Comparison of ENCODE assay signal across 9 cellular contexts in the genomic region with DNA sequence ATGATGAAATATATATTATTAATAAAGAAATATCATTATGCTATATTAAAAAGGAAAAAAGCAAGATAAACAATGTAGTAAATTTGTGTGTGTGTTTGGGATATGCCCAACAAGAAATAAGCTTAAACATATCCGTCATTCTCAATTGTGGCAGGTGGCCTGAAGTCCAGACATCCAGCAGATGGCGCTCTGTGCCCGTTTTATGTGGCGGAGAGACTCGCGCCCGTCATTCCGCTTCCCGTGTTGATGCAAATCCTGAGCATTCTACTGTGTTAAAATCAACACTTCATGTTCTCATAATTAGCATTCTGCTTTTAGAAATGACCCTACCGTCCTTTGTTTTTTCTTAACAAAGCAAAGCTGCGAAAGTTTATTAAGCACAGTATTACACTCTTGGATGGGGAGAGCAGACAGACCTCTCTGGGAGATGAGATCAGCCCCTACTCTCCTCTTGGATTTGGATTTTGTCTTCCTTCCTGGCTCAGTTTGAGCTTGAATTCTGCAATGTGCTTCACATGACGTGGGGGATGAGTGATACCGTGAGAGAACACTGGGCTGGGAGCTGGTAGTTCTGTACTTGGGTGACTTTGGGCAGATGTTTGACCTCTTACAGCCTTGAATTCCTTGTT.
DNase-seq lines count a peak whose midpoint lies in the region; ATAC-seq and TF ChIP-seq lines count a peak whose summit lies in the region.
"Had no signal": no experiment of that assay in that cellular context is flagged by ENCODE, and none has a peak within 500 bp of the region (broad histone marks: within the 10 kb centered on the region; RNA-seq: fewer than 3 reads in every experiment).

No MANE protein-coding gene starts in this region.

- no peak overlapping the region for H3K27ac Mint-ChIP-seq in activated T-helper 17 cell treated with anti-CD3 and anti-CD28 coated beads, Interleukin-2, amount 50 U/mL, for 72 hours

- no peak for TF ChIP-seq POLR2A in tibial nerve (IDR thresholded peaks at IDR 0.05)

- TF ChIP-seq CTCF in KMS-11 (conservative IDR thresholded peaks at IDR 0.05; ENCODE audit: low read depth, low read length) (peak; percentile 81), Panc1 (IDR thresholded peaks at IDR 0.05) (peak; percentile 91), foreskin keratinocyte (conservative IDR thresholded peaks at IDR 0.05) (peak; percentile 93), osteoblast (IDR thresholded peaks at IDR 0.05; ENCODE audit: extremely low read depth, low read depth, low read length) (peak; percentile 95), tibial nerve (IDR thresholded peaks at IDR 0.05) (peak; percentile 39 to 75 (median 68))

- H3K4me3 ChIP-seq in GM23248, result peak overlapping the region; percentile 69
- no peak overlapping the region for H3K4me3 ChIP-seq in KMS-11 (IDR thresholded peaks at IDR 0.05; ENCODE audit: insufficient read depth, low read depth, low read length)
- no peak overlapping the region for H3K4me3 ChIP-seq in Panc1 (ENCODE audit: low read depth in 2 of 2, low read length in 2 of 2)
- peak overlapping the region; percentile 48 for H3K4me3 ChIP-seq in osteoblast (ENCODE audit: insufficient read depth, low read length)
- no peak overlapping the region for H3K4me3 ChIP-seq in tibial nerve
- H3K4me3 ChIP-seq: skin epidermis had no signal

- H3K4me2 ChIP-seq in GM23248 (ENCODE audit: unreplicated experiment) (peak overlapping the region; percentile 88), KMS-11 (peak overlapping the region; percentile 21), osteoblast (ENCODE audit: insufficient read depth, low read length) (peak overlapping the region; percentile 85)

- H3K9me3 Mint-ChIP-seq in activated T-helper 17 cell treated with anti-CD3 and anti-CD28 coated beads, Interleukin-2, amount 50 U/mL, for 72 hours, result no peaks in the 10 kb centered on the region

- ATAC-seq in Panc1 (peak; percentile 95), foreskin keratinocyte (peak; percentile 91)
- ATAC-seq in activated T-helper 17 cell treated with anti-CD3 and anti-CD28 coated beads, Interleukin-2, amount 50 U/mL, for 72 hours (replicated peaks), result peak; percentile 71

- DNase-seq in GM23248 (peak; percentile 84), Panc1 (ENCODE audit: low read depth, low spot score) (peak; percentile 33), foreskin keratinocyte (peak; percentile 20 to 50), osteoblast (ENCODE audit: insufficient read length, low spot score, missing footprints) (peak; percentile 61), tibial nerve (ENCODE audit: low spot score in 2 of 2) (peak; percentile 57 to 84)

- in situ Hi-C loops in GM23248 (cut with MboI) (no loop called here), Panc1 (cut with HindIII; ENCODE audit: low pct_unique_long_range_greater_than_20kb, low sequenced_read_pairs) (no loop called here)

- H4K20me1 ChIP-seq in GM23248 (ENCODE audit: insufficient read depth) (no peaks in the 10 kb centered on the region), KMS-11 (ENCODE audit: insufficient read depth) (no peaks in the 10 kb centered on the region), osteoblast (ENCODE audit: insufficient read depth, low read length) (no peaks in the 10 kb centered on the region)

- no peaks in the 10 kb centered on the region for H3K36me3 Mint-ChIP-seq in activated T-helper 17 cell treated with anti-CD3 and anti-CD28 coated beads, Interleukin-2, amount 50 U/mL, for 72 hours (ENCODE audit: low read depth)

- H3K9ac ChIP-seq in ES-I3 (ENCODE audit: low read depth, low read length), result peak overlapping the region; percentile 35; the same call in 1 of the 2 replicates
- peak overlapping the region; percentile 27 for H3K9ac ChIP-seq in GM23248
- H3K9ac ChIP-seq in KMS-11, result no peak overlapping the region

- intact Hi-C loops in Panc1 (cut with micrococcal nuclease; ENCODE audit: unreplicated experiment), result loop anchor here (1.0 kb wide), 1 partner anchor 231 kb away; no protein-coding TSS in a partner anchor

- peaks cover 30% of the 10 kb centered on the region for H3K27me3 Mint-ChIP-seq in activated T-helper 17 cell treated with anti-CD3 and anti-CD28 coated beads, Interleukin-2, amount 50 U/mL, for 72 hours

- H3K27ac ChIP-seq in GM23248 (no peak overlapping the region), KMS-11 (no peak overlapping the region), Panc1 (ENCODE audit: low read length) (no peak overlapping the region), foreskin keratinocyte (no peak overlapping the region), osteoblast (ENCODE audit: low read depth, low read length) (no peak overlapping the region), tibial nerve (no peak overlapping the region)
- H3K27ac ChIP-seq: skin epidermis had no signal

- H3K36me3 ChIP-seq in ES-I3 (ENCODE audit: insufficient read depth, low read length), result no peaks in the 10 kb centered on the region
- H3K36me3 ChIP-seq in GM23248 (ENCODE audit: low read depth), result no peaks in the 10 kb centered on the region
- H3K36me3 ChIP-seq in KMS-11 (ENCODE audit: insufficient read depth), result no peaks in the 10 kb centered on the region
- no peaks in the 10 kb centered on the region for H3K36me3 ChIP-seq in Panc1 (ENCODE audit: control insufficient read depth, insufficient read depth, low read length)
- H3K36me3 ChIP-seq in osteoblast (ENCODE audit: insufficient read depth, low read length), result no peaks in the 10 kb centered on the region
- no peaks in the 10 kb centered on the region for H3K36me3 ChIP-seq in tibial nerve

- 2 to 4% methylated on average over 13 of the region's 13 CpGs for WGBS in GM23248 (ENCODE audit: low coverage in 1 of 2, low lambda C conversion rate in 2 of 2, missing lambda C conversion rate in 2 of 2), 2 experiments
- WGBS in tibial nerve, 2 donors, result 11 to 16% methylated on average over 13 of the region's 13 CpGs

- H3K27me3 ChIP-seq in GM23248 (replicated peaks; ENCODE audit: insufficient read depth), result peaks cover 8% of the 10 kb centered on the region; the same call in 1 of the 2 replicates
- no peaks in the 10 kb centered on the region for H3K27me3 ChIP-seq in KMS-11 (ENCODE audit: insufficient read depth, low read depth)
- H3K27me3 ChIP-seq in Panc1 (ENCODE audit: control insufficient read depth, insufficient read depth, low read length), result peaks cover 22% of the 10 kb centered on the region
- H3K27me3 ChIP-seq in foreskin keratinocyte, result peaks cover 49% of the 10 kb centered on the region
- H3K27me3 ChIP-seq in osteoblast (ENCODE audit: insufficient read depth, low read length), result peaks cover 7% of the 10 kb centered on the region
- no peaks in the 10 kb centered on the region for H3K27me3 ChIP-seq in tibial nerve

- H3K4me1 ChIP-seq in ES-I3 (ENCODE audit: insufficient read depth, low read length) (peaks cover 3% of the 10 kb centered on the region; the same call in 1 of the 2 replicates), GM23248 (ENCODE audit: insufficient read depth) (no peaks in the 10 kb centered on the region; the same call in 1 of the 2 replicates), KMS-11 (ENCODE audit: low read depth, poor library complexity, severe bottlenecking) (no peaks in the 10 kb centered on the region), Panc1 (ENCODE audit: control insufficient read depth, insufficient read depth, low read length) (no peaks in the 10 kb centered on the region), foreskin keratinocyte (no peaks in the 10 kb centered on the region), osteoblast (ENCODE audit: insufficient read depth, low read length) (no peaks in the 10 kb centered on the region), tibial nerve (peaks cover 0 to 4% (median 0%) of the 10 kb centered on the region in 4 donors)

- BruUV-seq in Panc1 (replicated peaks; lab: Mats Ljungman, UMichigan), result no TSS peak

- no peaks in the 10 kb centered on the region for H3F3A ChIP-seq in GM23248 (ENCODE audit: insufficient read depth)

- CTCF ChIA-PET in Panc1 (lab: Charles Lee), result interaction anchor here (0.7 to 1.2 kb wide), 6 partner anchors 32 to 234 kb away, joined by 3 to 6 read pairs (median 4); no protein-coding TSS in a partner anchor

- no peaks in the 10 kb centered on the region for H3K9me3 ChIP-seq in ES-I3 (ENCODE audit: control insufficient read depth, insufficient read depth, low read length)
- no peaks in the 10 kb centered on the region for H3K9me3 ChIP-seq in GM23248 (ENCODE audit: low read depth)
- no peaks in the 10 kb centered on the region for H3K9me3 ChIP-seq in Panc1 (ENCODE audit: control insufficient read depth, insufficient read depth, low read depth, low read length)
- H3K9me3 ChIP-seq in osteoblast (ENCODE audit: low read depth, low read length), result no peaks in the 10 kb centered on the region
- no peaks in the 10 kb centered on the region for H3K9me3 ChIP-seq in tibial nerve

- POLR2A ChIA-PET in Panc1 (lab: Charles Lee), result no interaction called here

- no peaks in the 10 kb centered on the region for H3K4me1 Mint-ChIP-seq in activated T-helper 17 cell treated with anti-CD3 and anti-CD28 coated beads, Interleukin-2, amount 50 U/mL, for 72 hours

- no peak for TF ChIP-seq EP300 in tibial nerve (IDR thresholded peaks at IDR 0.05)

- peak overlapping the region; percentile 92 for H2AFZ ChIP-seq in GM23248
- H2AFZ ChIP-seq in KMS-11 (ENCODE audit: low read depth), result peak overlapping the region; percentile 69
- peak overlapping the region; percentile 38 for H2AFZ ChIP-seq in osteoblast (ENCODE audit: low read length)

- H3K4me3 Mint-ChIP-seq in activated T-helper 17 cell treated with anti-CD3 and anti-CD28 coated beads, Interleukin-2, amount 50 U/mL, for 72 hours, result no peak overlapping the region

- no peaks in the 10 kb centered on the region for H3K9me2 ChIP-seq in GM23248 (ENCODE audit: insufficient read depth)

- H3K79me2 ChIP-seq in GM23248 (ENCODE audit: insufficient read depth), result no peaks in the 10 kb centered on the region
- H3K79me2 ChIP-seq in KMS-11 (ENCODE audit: insufficient read depth, low read depth), result no peaks in the 10 kb centered on the region
- H3K79me2 ChIP-seq in osteoblast (ENCODE audit: insufficient read depth, low read length), result no peaks in the 10 kb centered on the region

Comparison
In these comparisons a context has a peak if more than half of its experiments do, and no peak if none do; other contexts are left out.
1. DNase-seq: peak in every context shown above with its lines; median percentile 84 in GM23248; 70 in tibial nerve; 61 in osteoblast; 35 in foreskin keratinocyte; 33 in Panc1.
2. H2AFZ ChIP-seq: peak in every context shown above with its lines; median percentile 92 in GM23248; 69 in KMS-11; 38 in osteoblast.
3. H3K4me2 ChIP-seq: peak in every context shown above with its lines; median percentile 88 in GM23248; 85 in osteoblast; 21 in KMS-11.
4. H3K4me3 ChIP-seq: peak in GM23248 (single experiment) and osteoblast (single experiment); none in KMS-11 (single experiment), Panc1 (0 of 2) and tibial nerve (0 of 4).
5. Peak in every context shown above with its lines, with median percentiles within 50 percentile points of each other: CTCF ChIP-seq and ATAC-seq.